1 cellular context compared by ENCODE assay signal in genomic region chr4:121726642-121727268, GRCh38.
TF ChIP-seq lines count a peak whose summit lies in the region.

No MANE protein-coding gene starts in this region.

TF ChIP-seq in SK-N-SH, 30 proteins besides CTCF, POLR2A, EP300 and RAD21:
- TF ChIP-seq, protein P1, sequence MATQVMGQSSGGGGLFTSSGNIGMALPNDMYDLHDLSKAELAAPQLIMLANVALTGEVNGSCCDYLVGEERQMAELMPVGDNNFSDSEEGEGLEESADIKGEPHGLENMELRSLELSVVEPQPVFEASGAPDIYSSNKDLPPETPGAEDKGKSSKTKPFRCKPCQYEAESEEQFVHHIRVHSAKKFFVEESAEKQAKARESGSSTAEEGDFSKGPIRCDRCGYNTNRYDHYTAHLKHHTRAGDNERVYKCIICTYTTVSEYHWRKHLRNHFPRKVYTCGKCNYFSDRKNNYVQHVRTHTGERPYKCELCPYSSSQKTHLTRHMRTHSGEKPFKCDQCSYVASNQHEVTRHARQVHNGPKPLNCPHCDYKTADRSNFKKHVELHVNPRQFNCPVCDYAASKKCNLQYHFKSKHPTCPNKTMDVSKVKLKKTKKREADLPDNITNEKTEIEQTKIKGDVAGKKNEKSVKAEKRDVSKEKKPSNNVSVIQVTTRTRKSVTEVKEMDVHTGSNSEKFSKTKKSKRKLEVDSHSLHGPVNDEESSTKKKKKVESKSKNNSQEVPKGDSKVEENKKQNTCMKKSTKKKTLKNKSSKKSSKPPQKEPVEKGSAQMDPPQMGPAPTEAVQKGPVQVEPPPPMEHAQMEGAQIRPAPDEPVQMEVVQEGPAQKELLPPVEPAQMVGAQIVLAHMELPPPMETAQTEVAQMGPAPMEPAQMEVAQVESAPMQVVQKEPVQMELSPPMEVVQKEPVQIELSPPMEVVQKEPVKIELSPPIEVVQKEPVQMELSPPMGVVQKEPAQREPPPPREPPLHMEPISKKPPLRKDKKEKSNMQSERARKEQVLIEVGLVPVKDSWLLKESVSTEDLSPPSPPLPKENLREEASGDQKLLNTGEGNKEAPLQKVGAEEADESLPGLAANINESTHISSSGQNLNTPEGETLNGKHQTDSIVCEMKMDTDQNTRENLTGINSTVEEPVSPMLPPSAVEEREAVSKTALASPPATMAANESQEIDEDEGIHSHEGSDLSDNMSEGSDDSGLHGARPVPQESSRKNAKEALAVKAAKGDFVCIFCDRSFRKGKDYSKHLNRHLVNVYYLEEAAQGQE (IDR thresholded peaks at IDR 0.05; ENCODE audit: low read depth, low read length) = no peak
- TF ChIP-seq SMC3 (IDR thresholded peaks at IDR 0.05; ENCODE audit: low read depth, low read length) = peak; percentile 65
TF ChIP-seq in SK-N-SH: peak in this region for 1.
